ENCODE assay signal across 1 cellular context in the genomic region with DNA sequence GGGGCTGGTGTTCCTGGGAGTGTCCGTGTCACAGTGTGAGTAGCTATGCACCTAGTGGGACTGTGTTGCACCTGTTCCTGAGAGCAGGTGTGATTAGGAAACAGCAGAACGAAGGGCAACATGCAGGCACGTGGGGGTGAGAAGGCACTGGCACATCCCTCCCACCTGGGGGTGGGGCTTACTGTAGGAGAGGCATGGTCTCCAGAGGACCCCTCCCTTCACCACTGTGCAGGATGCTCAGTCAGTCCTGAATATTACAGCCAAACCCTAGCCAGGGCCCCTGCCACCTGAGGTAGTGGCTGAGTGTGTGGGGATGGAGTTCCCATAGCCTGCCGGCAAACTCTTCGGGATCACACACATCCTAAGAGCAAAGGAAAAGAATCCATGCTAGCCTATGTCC.
TF ChIP-seq lines count a peak whose summit lies in the region.

No MANE protein-coding gene starts in this region.

TF ChIP-seq in WTC11, 78 proteins besides CTCF, POLR2A, EP300 and RAD21:
- TF ChIP-seq USF1 (CRISPR knock-in tag; IDR thresholded peaks at IDR 0.05) = no peak
